ENCODE assay signal across 28 cellular contexts in genomic region chr17:36930501-36930900, GRCh38. TPM values are rescaled to one million over a fixed set of nuclear protein-coding genes. Genes with fewer than 3 reads are reported as not detected.
"Had no signal": no experiment of that assay in that cellular context is flagged by ENCODE, and none has a peak within 500 bp of the region (broad histone marks: within the 10 kb centered on the region; RNA-seq: fewer than 3 reads in every experiment).

No MANE protein-coding gene starts in this region.

- H3K36me3 Mint-ChIP-seq: mesothelial cell of epicardium; natural killer cell treated with Interleukin-12 subunit alpha and Interleukin-12 subunit beta and Interleukin-15 and Interleukin-18, amount 100 ng/mL, for 72 hours; neural progenitor cell; type B pancreatic cell had no signal

- DNase-seq: cortex of kidney; foreskin keratinocyte; heart right ventricle; hippocampal formation; immature natural killer cell; left ventricle myocardium superior; lower lobe of right lung; mucosa of descending colon; naive B cell; sigmoid colon; stimulated activated CD4-positive, alpha-beta T cell treated with anti-CD3 and anti-CD28 coated beads, Interleukin-2, amount 100 ng/mL, for 24 hours; stimulated activated CD4-positive, alpha-beta T cell treated with anti-CD3 and anti-CD28 coated beads, Interleukin-4, amount 100 ng/mL, for 24 hours; stimulated activated naive CD4-positive, alpha-beta T cell treated with Interleukin-2 at 50 U/mL for 16 hours; testis; tibial artery had no signal

- H3K9me3 ChIP-seq: esophagus muscularis mucosa, gastroesophageal sphincter, heart right ventricle, lower lobe of right lung, mucosa of descending colon, prostate gland, right atrium auricular region, sigmoid colon, testis, tibial artery had no signal

- ATAC-seq: foreskin keratinocyte; gastroesophageal sphincter; heart right ventricle; left ventricle myocardium superior; lower lobe of right lung; mucosa of descending colon; natural killer cell treated with Interleukin-12 subunit alpha and Interleukin-12 subunit beta and Interleukin-15 and Interleukin-18, amount 100 ng/mL, for 72 hours; stimulated activated effector memory CD8-positive, alpha-beta T cell treated with anti-CD3 and anti-CD28 coated beads, Interleukin-12 subunit alpha, Interleukin-12 subunit beta, amount 100 ng/mL, for 72 hours had no signal

- H3K27ac ChIP-seq: esophagus muscularis mucosa, foreskin keratinocyte, gastroesophageal sphincter, heart right ventricle, lower lobe of right lung, neural progenitor cell, prostate gland, right atrium auricular region, sigmoid colon, testis, tibial artery had no signal

- H3K27ac Mint-ChIP-seq: immature natural killer cell; mesothelial cell of epicardium; natural killer cell treated with Interleukin-12 subunit alpha and Interleukin-12 subunit beta and Interleukin-15 and Interleukin-18, amount 100 ng/mL, for 72 hours; stimulated activated effector memory CD8-positive, alpha-beta T cell treated with anti-CD3 and anti-CD28 coated beads, Interleukin-12 subunit alpha, Interleukin-12 subunit beta, amount 100 ng/mL, for 72 hours; type B pancreatic cell had no signal

- H3K4me3 Mint-ChIP-seq: immature natural killer cell; mesothelial cell of epicardium; natural killer cell treated with Interleukin-12 subunit alpha and Interleukin-12 subunit beta and Interleukin-15 and Interleukin-18, amount 100 ng/mL, for 72 hours; stimulated activated effector memory CD8-positive, alpha-beta T cell treated with anti-CD3 and anti-CD28 coated beads, Interleukin-12 subunit alpha, Interleukin-12 subunit beta, amount 100 ng/mL, for 72 hours; type B pancreatic cell had no signal

- H3K36me3 ChIP-seq: esophagus muscularis mucosa, gastroesophageal sphincter, heart right ventricle, lower lobe of right lung, neural progenitor cell, prostate gland, right atrium auricular region, sigmoid colon, tibial artery had no signal

- H2AFZ ChIP-seq: neural progenitor cell had no signal

- H3K4me1 ChIP-seq: prostate gland had no signal

- H3K4me2 ChIP-seq: neural progenitor cell had no signal

- H3K9ac ChIP-seq: neural progenitor cell had no signal

- H3K4me3 ChIP-seq: esophagus muscularis mucosa, gastroesophageal sphincter, heart right ventricle, lower lobe of right lung, mucosa of descending colon, neural progenitor cell, prostate gland, right atrium auricular region, sigmoid colon, testis, tibial artery had no signal

- H3K9me3 Mint-ChIP-seq: mesothelial cell of epicardium; natural killer cell treated with Interleukin-12 subunit alpha and Interleukin-12 subunit beta and Interleukin-15 and Interleukin-18, amount 100 ng/mL, for 72 hours; neural progenitor cell; stimulated activated effector memory CD8-positive, alpha-beta T cell treated with anti-CD3 and anti-CD28 coated beads, Interleukin-12 subunit alpha, Interleukin-12 subunit beta, amount 100 ng/mL, for 72 hours; type B pancreatic cell had no signal

RNA-seq across cellular contexts. Expression of gene LHX1, which starts 6.8 kb away (rescaled TPM):
- total RNA-seq: dermis microvascular lymphatic vessel endothelial cell, esophagus muscularis mucosa, fibroblast of lung, foreskin keratinocyte, gastroesophageal sphincter, left ventricle myocardium superior, lower lobe of right lung, mesothelial cell of epicardium, mucosa of descending colon, osteocyte, prostate gland, right atrium auricular region, sigmoid colon, skeletal muscle tissue had no signal
